In the genomic region with DNA sequence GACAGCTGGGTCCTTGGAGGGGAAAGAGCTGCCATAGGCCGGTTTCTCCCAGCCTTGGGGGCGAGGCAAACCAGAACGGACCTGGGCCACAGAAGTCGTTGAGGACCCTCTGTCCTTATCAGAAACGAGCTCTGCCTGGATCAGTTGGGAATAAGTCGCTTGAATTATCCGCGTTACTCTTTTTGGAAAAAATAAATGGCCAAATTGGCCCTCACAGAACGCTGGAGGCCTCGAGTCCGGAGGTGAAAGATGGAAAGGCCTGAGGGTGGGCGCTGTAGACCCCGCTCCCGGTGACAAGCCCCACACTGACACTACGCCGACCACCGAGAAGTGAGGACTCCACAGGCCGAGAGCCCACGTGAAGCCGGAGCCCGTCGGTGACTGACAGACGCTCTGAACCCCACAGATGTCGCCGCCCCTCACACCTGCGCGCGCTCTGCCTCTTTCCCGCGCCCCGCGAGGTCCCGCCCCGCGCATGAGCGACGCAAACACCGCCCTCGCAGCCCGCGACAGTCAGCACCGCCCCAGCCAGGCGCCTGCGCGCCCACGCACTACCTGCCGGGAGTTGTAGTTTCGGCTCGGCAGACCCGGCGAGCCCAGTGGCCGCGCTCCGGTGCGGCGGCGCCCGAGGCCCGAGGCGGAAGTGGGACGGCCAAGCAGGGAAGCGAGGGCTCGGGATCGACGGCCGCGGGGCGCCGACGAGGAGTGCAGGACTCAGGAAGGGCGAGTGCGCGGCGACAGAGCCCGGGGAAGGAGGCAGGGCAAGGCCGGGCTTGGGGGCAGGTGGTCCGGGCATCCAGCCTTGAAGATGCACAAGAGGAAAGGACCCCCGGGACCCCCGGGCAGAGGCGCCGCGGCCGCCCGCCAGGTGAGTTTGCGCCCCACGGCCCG, we compare ENCODE assay signal across 8 cellular contexts. TPM values are rescaled to one million over a fixed set of nuclear protein-coding genes. Genes with fewer than 3 reads are reported as not detected.
DNase-seq lines count a peak whose midpoint lies in the region; ATAC-seq and TF ChIP-seq lines count a peak whose summit lies in the region.

A gene (minus strand): TSS at position 484 of the 891 bp plus-strand sequence. CDS start 1,225 bp downstream, outside the sequence.
A gene (plus strand): TSS at position 568 of the 891 bp plus-strand sequence. CDS start 241 bp downstream, at position 809.

- ATAC-seq in GM21737 (IDR thresholded peaks at IDR 0.05; ENCODE audit: unreplicated experiment): peak; percentile 85

- H3K36me3 Mint-ChIP-seq in nephron progenitor cell (ENCODE audit: low read depth): peaks cover 6% of the 10 kb centered on the region
- H3K36me3 Mint-ChIP-seq in stimulated activated naive CD8-positive, alpha-beta T cell treated with anti-CD3 and anti-CD28 coated beads, Interleukin-15, Interleukin-2, amounts not matched to agents 100 ng/mL and 50 ng/mL, for 24 hours (ENCODE audit: low read depth): peaks cover 9% of the 10 kb centered on the region

- H3K27ac Mint-ChIP-seq in nephron progenitor cell: no peak within 1 kb of the TSS
- H3K27ac Mint-ChIP-seq in stimulated activated naive CD8-positive, alpha-beta T cell treated with anti-CD3 and anti-CD28 coated beads, Interleukin-15, Interleukin-2, amounts not matched to agents 100 ng/mL and 50 ng/mL, for 24 hours: peak within 1 kb of the TSS; percentile 90

- H3K4me1 Mint-ChIP-seq in nephron progenitor cell: peaks cover 11% of the 10 kb centered on the region
- peaks cover 20% of the 10 kb centered on the region for H3K4me1 Mint-ChIP-seq in stimulated activated naive CD8-positive, alpha-beta T cell treated with anti-CD3 and anti-CD28 coated beads, Interleukin-15, Interleukin-2, amounts not matched to agents 100 ng/mL and 50 ng/mL, for 24 hours (ENCODE audit: low read depth)

- H3K27me3 Mint-ChIP-seq in nephron progenitor cell (ENCODE audit: low read depth, poor library complexity): no peaks in the 10 kb centered on the region
- H3K27me3 Mint-ChIP-seq in stimulated activated naive CD8-positive, alpha-beta T cell treated with anti-CD3 and anti-CD28 coated beads, Interleukin-15, Interleukin-2, amounts not matched to agents 100 ng/mL and 50 ng/mL, for 24 hours: no peaks in the 10 kb centered on the region

- DNase-seq in DMS79 (lab: John Stamatoyannopoulos, UW): peak; percentile 84
- DNase-seq in LHCN-M2 (ENCODE audit: low read depth): peak; percentile 77
- peak; percentile 95 for DNase-seq in RPMI8226
- DNase-seq in activated T-helper 9 cell treated with anti-CD3 and anti-CD28 coated beads, Interleukin-2, amount 50 U/mL, for 16 hours (ENCODE audit: low read depth): peak; percentile 93
- DNase-seq in fibroblast of the aortic adventitia (ENCODE audit: low read depth): peak; percentile 75
- DNase-seq in nephron progenitor cell: peak; percentile 93

- H3K9me3 Mint-ChIP-seq in nephron progenitor cell: peaks cover 3% of the 10 kb centered on the region
- no peaks in the 10 kb centered on the region for H3K9me3 Mint-ChIP-seq in stimulated activated naive CD8-positive, alpha-beta T cell treated with anti-CD3 and anti-CD28 coated beads, Interleukin-15, Interleukin-2, amounts not matched to agents 100 ng/mL and 50 ng/mL, for 24 hours

- TF ChIP-seq CTCF in fibroblast of the aortic adventitia (IDR thresholded peaks at IDR 0.05; ENCODE audit: insufficient read depth, low read length) (no peak), nephron progenitor cell (IDR thresholded peaks at IDR 0.05) (no peak)

- H3K4me3 ChIP-seq in fibroblast of the aortic adventitia (ENCODE audit: low read depth, low read length): peak within 1 kb of the TSS; percentile 95

- H3K4me3 Mint-ChIP-seq in nephron progenitor cell: peak within 1 kb of the TSS; percentile 86
- H3K4me3 Mint-ChIP-seq in stimulated activated naive CD8-positive, alpha-beta T cell treated with anti-CD3 and anti-CD28 coated beads, Interleukin-15, Interleukin-2, amounts not matched to agents 100 ng/mL and 50 ng/mL, for 24 hours: peak within 1 kb of the TSS; percentile 85

RNA-seq across cellular contexts. Expression of the first gene that starts in this region (rescaled TPM):
- 1.1 and 1.7 TPM in 2 replicates for total RNA-seq in LHCN-M2 (2014; rRNA removed)
- 0.73 TPM for polyA plus RNA-seq in LHCN-M2 (2012)
- 1.5 and 1.8 TPM in 2 replicates for total RNA-seq in fibroblast of the aortic adventitia (ENCODE audit: low replicate concordance)

RNA-seq across cellular contexts. Expression of the second gene that starts in this region (rescaled TPM):
- total RNA-seq in LHCN-M2 (2014; rRNA removed): 19.2 and 21.0 TPM in 2 replicates
- 12.6 TPM for polyA plus RNA-seq in LHCN-M2 (2012)
- 12.5 and 16.6 TPM in 2 replicates for total RNA-seq in fibroblast of the aortic adventitia (ENCODE audit: low replicate concordance)

Comparison
In these comparisons a context has a peak if more than half of its experiments do, and no peak if none do; other contexts are left out.
1. Peak in every context shown above with its lines: DNase-seq, ATAC-seq and H3K4me3 ChIP-seq.